Comparison of ENCODE assay signal across 1 cellular context in genomic region chr1:156421062-156421938, GRCh38.
A peak's percentile ranks its signal among the peaks of the same experiment; 100 is the strongest.
TF ChIP-seq lines count a peak whose summit lies in the region.

No MANE protein-coding gene starts in this region.

TF ChIP-seq in K562, 482 proteins besides CTCF, POLR2A, EP300 and RAD21 (continued from another document and continues in another):
- TF ChIP-seq, protein P1, sequence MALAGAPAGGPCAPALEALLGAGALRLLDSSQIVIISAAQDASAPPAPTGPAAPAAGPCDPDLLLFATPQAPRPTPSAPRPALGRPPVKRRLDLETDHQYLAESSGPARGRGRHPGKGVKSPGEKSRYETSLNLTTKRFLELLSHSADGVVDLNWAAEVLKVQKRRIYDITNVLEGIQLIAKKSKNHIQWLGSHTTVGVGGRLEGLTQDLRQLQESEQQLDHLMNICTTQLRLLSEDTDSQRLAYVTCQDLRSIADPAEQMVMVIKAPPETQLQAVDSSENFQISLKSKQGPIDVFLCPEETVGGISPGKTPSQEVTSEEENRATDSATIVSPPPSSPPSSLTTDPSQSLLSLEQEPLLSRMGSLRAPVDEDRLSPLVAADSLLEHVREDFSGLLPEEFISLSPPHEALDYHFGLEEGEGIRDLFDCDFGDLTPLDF (CRISPR knock-in tag; IDR thresholded peaks at IDR 0.05) = no peak
- TF ChIP-seq DNMT1 (IDR thresholded peaks at IDR 0.05) (no peak), ZBED1 (IDR thresholded peaks at IDR 0.05) (no peak), RERE (CRISPR knock-in tag; IDR thresholded peaks at IDR 0.05; ENCODE audit: borderline replicate concordance) (no peak), RBFOX2 (IDR thresholded peaks at IDR 0.05; ENCODE audit: low read depth, low read length) (peak; percentile 84), ZNF696 (CRISPR knock-in tag; conservative IDR thresholded peaks at IDR 0.05) (no peak), NR2F6 (CRISPR knock-in tag; IDR thresholded peaks at IDR 0.05) (no peak), RNF2 (IDR thresholded peaks at IDR 0.05) (no peak), ELF4 (CRISPR knock-in tag; IDR thresholded peaks at IDR 0.05) (0 out of 2 replicates have a peak, but pooled peaks have one; percentile 6), ZNF3 (CRISPR knock-in tag; IDR thresholded peaks at IDR 0.05) (no peak), ETV5 (CRISPR knock-in tag; IDR thresholded peaks at IDR 0.05; ENCODE audit: low read depth) (no peak), KAT7 (CRISPR knock-in tag; IDR thresholded peaks at IDR 0.05; ENCODE audit: borderline replicate concordance) (peak; percentile 85; the same call in 1 of the 2 replicates), SIX5 (IDR thresholded peaks at IDR 0.05; ENCODE audit: borderline replicate concordance in 1 of 2, insufficient read depth in 1 of 2, low read depth in 1 of 2, low read length in 2 of 2) (no peak), ZNF583 (CRISPR knock-in tag; IDR thresholded peaks at IDR 0.05) (no peak), PPARD (CRISPR knock-in tag; IDR thresholded peaks at IDR 0.05) (no peak), MCM5 (IDR thresholded peaks at IDR 0.05; ENCODE audit: low read depth) (no peak), ZKSCAN8 (CRISPR knock-in tag; IDR thresholded peaks at IDR 0.05) (no peak), NR4A1 (CRISPR knock-in tag; IDR thresholded peaks at IDR 0.05) (no peak), NR4A1 (tag; IDR thresholded peaks at IDR 0.05) (no peak), BRD9 (IDR thresholded peaks at IDR 0.05; ENCODE audit: low read depth, partially characterized antibody) (no peak), DEAF1 (CRISPR knock-in tag; IDR thresholded peaks at IDR 0.05) (no peak), ZNF384 (IDR thresholded peaks at IDR 0.05; ENCODE audit: low read depth, low read length) (no peak), MLLT1 (IDR thresholded peaks at IDR 0.05) (no peak), ZNF79 (CRISPR knock-in tag; IDR thresholded peaks at IDR 0.05; ENCODE audit: low read depth) (no peak), PHF8 (IDR thresholded peaks at IDR 0.05; ENCODE audit: borderline replicate concordance, low read length) (peak; percentile 66; the same call in 1 of the 2 replicates), KLF10 (CRISPR knock-in tag; IDR thresholded peaks at IDR 0.05) (no peak), MXI1 (IDR thresholded peaks at IDR 0.05; ENCODE audit: low read depth, low read length) (no peak), SMAD4 (CRISPR knock-in tag; conservative IDR thresholded peaks at IDR 0.05) (no peak), JUNB (CRISPR knock-in tag; conservative IDR thresholded peaks at IDR 0.05) (no peak), DPF2 (IDR thresholded peaks at IDR 0.05) (no peak), GATAD2A (IDR thresholded peaks at IDR 0.05) (no peak), MGA (IDR thresholded peaks at IDR 0.05) (peak; percentile 94), PCBP1 (IDR thresholded peaks at IDR 0.05; ENCODE audit: low read depth, low read length, poor library complexity, severe bottlenecking) (no peak), HNRNPH1 (optimal IDR thresholded peaks at IDR 0.05; ENCODE audit: low read depth, low read length) (no peak), POLR2H (tag; IDR thresholded peaks at IDR 0.05; ENCODE audit: low read depth) (no peak), CBFA2T2 (conservative IDR thresholded peaks at IDR 0.05) (no peak)
- TF ChIP-seq, protein P2, sequence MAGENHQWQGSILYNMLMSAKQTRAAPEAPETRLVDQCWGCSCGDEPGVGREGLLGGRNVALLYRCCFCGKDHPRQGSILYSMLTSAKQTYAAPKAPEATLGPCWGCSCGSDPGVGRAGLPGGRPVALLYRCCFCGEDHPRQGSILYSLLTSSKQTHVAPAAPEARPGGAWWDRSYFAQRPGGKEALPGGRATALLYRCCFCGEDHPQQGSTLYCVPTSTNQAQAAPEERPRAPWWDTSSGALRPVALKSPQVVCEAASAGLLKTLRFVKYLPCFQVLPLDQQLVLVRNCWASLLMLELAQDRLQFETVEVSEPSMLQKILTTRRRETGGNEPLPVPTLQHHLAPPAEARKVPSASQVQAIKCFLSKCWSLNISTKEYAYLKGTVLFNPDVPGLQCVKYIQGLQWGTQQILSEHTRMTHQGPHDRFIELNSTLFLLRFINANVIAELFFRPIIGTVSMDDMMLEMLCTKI (IDR thresholded peaks at IDR 0.05; ENCODE audit: partially characterized antibody) = no peak
- TF ChIP-seq, protein P3, sequence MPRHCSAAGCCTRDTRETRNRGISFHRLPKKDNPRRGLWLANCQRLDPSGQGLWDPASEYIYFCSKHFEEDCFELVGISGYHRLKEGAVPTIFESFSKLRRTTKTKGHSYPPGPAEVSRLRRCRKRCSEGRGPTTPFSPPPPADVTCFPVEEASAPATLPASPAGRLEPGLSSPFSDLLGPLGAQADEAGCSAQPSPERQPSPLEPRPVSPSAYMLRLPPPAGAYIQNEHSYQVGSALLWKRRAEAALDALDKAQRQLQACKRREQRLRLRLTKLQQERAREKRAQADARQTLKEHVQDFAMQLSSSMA (CRISPR knock-in tag; IDR thresholded peaks at IDR 0.05) = no peak
- TF ChIP-seq, protein P4, sequence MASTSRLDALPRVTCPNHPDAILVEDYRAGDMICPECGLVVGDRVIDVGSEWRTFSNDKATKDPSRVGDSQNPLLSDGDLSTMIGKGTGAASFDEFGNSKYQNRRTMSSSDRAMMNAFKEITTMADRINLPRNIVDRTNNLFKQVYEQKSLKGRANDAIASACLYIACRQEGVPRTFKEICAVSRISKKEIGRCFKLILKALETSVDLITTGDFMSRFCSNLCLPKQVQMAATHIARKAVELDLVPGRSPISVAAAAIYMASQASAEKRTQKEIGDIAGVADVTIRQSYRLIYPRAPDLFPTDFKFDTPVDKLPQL (IDR thresholded peaks at IDR 0.05; ENCODE audit: extremely low read depth, insufficient read length) = no peak
